ENCODE assay signal across 8 cellular contexts in the genomic region with DNA sequence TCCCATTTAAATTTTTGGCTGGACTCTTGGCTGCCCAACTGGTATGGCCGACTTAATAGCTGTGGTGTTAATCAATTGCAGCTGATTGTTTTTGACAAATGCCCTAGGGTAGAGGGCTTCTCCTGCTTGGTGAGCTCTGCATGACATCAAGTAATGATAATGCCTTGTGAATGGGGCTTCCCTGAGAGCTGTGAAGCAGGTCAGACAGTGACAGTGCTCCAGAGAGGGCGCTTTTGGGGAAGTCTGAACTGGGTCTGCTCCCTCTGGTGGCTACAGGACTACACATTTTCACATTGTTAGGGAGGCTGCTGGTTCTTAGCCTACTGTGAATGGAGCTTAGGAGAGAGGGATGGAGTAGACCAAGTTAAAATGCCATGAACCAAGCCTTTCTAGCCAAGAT.
A peak's percentile ranks its signal among the peaks of the same experiment; 100 is the strongest.
DNase-seq lines count a peak whose midpoint lies in the region; ATAC-seq and TF ChIP-seq lines count a peak whose summit lies in the region.

No MANE protein-coding gene starts in this region.

- ATAC-seq in HG02840 (IDR thresholded peaks at IDR 0.05; ENCODE audit: low FRiP score, unreplicated experiment), result no peak

- peaks cover 5% of the 10 kb centered on the region for H3K9me3 Mint-ChIP-seq in activated CD4-positive, alpha-beta memory T cell treated with anti-CD3 and anti-CD28 coated beads, Interleukin-2, amount 10 ng/mL, durations not matched to agents 7 days and 5 days

- no peaks in the 10 kb centered on the region for H3K36me3 Mint-ChIP-seq in activated CD4-positive, alpha-beta memory T cell treated with anti-CD3 and anti-CD28 coated beads, Interleukin-2, amount 10 ng/mL, durations not matched to agents 7 days and 5 days (ENCODE audit: low read depth)

- CTCF ChIA-PET in activated CD4-positive, alpha-beta memory T cell treated with anti-CD3 and anti-CD28 coated beads, Interleukin-2, amount 10 ng/mL, durations not matched to agents 7 days and 5 days (lab: Charles Lee), result interaction anchor here (0.8 to 1.2 kb wide), 3 partner anchors 11 to 513 kb away, joined by 3 to 4 read pairs (median 3); no protein-coding TSS in a partner anchor

- no peak overlapping the region for H3K4me3 Mint-ChIP-seq in activated CD4-positive, alpha-beta memory T cell treated with anti-CD3 and anti-CD28 coated beads, Interleukin-2, amount 10 ng/mL, durations not matched to agents 7 days and 5 days

- no peak overlapping the region for H3K4me3 ChIP-seq in DOHH2 (ENCODE audit: low read length)
- no peak overlapping the region for H3K4me3 ChIP-seq in HL-60 (replicated peaks; ENCODE audit: insufficient read depth, low read length)
- no peak overlapping the region for H3K4me3 ChIP-seq in kidney epithelial cell (ENCODE audit: low read depth, low read length)
- no peak overlapping the region for H3K4me3 ChIP-seq in spleen

- H3K9me2 ChIP-seq in DOHH2 (replicated peaks; ENCODE audit: control insufficient read depth, low read length), result no peaks in the 10 kb centered on the region

- no peak for TF ChIP-seq POLR2A in spleen (IDR thresholded peaks at IDR 0.05)

- no peak overlapping the region for H3K27ac Mint-ChIP-seq in activated CD4-positive, alpha-beta memory T cell treated with anti-CD3 and anti-CD28 coated beads, Interleukin-2, amount 10 ng/mL, durations not matched to agents 7 days and 5 days

- TF ChIP-seq CTCF in DOHH2 (IDR thresholded peaks at IDR 0.05; ENCODE audit: low read depth, low read length, poor library complexity, severe bottlenecking) (peak; percentile 73), HL-60 (IDR thresholded peaks at IDR 0.05; ENCODE audit: insufficient read depth, low read length) (peak; percentile 15), kidney epithelial cell (IDR thresholded peaks at IDR 0.05; ENCODE audit: insufficient read depth, low read length, poor library complexity, severe bottlenecking) (peak; percentile 24), spleen (IDR thresholded peaks at IDR 0.05 in 8 of 11, conservative IDR thresholded peaks at IDR 0.05 in 3 of 11) (no peak)

- no peaks in the 10 kb centered on the region for H3K36me3 ChIP-seq in DOHH2 (ENCODE audit: control insufficient read depth, low read length)
- no peaks in the 10 kb centered on the region for H3K36me3 ChIP-seq in kidney epithelial cell (ENCODE audit: control insufficient read depth, insufficient read depth, low read length)
- no peaks in the 10 kb centered on the region for H3K36me3 ChIP-seq in spleen

- peak in 1 of 2 experiments; percentile 25 for DNase-seq in HL-60 (ENCODE audit: low read depth in 1 of 2, low spot score in 1 of 2)
- peak; percentile 7 for DNase-seq in UCSD-AML1 (lab: John Stamatoyannopoulos, UW; ENCODE audit: unreplicated experiment)
- DNase-seq in kidney epithelial cell (ENCODE audit: low read depth), result no peak
- no peak for DNase-seq in spleen
- DNase-seq in NCI-H2029 treated with DMSO at 0.1 percent for 48 hours (lab: John Stamatoyannopoulos, UW), result no peak
- DNase-seq in activated CD4-positive, alpha-beta memory T cell treated with anti-CD3 and anti-CD28 coated beads, Interleukin-2, amount 10 ng/mL, durations not matched to agents 7 days and 5 days, result no peak

- H3K27me3 Mint-ChIP-seq in activated CD4-positive, alpha-beta memory T cell treated with anti-CD3 and anti-CD28 coated beads, Interleukin-2, amount 10 ng/mL, durations not matched to agents 7 days and 5 days, result peaks cover 23% of the 10 kb centered on the region

- H3K27ac ChIP-seq in DOHH2 (ENCODE audit: low read depth, low read length) (no peak overlapping the region), HL-60 (replicated peaks) (no peak overlapping the region), spleen (no peak overlapping the region)

- no peaks in the 10 kb centered on the region for H3F3A ChIP-seq in DOHH2 (ENCODE audit: control insufficient read depth, insufficient read depth)

- POLR2A ChIA-PET in activated CD4-positive, alpha-beta memory T cell treated with anti-CD3 and anti-CD28 coated beads, Interleukin-2, amount 10 ng/mL, durations not matched to agents 7 days and 5 days (lab: Charles Lee), result no interaction called here

- no peak overlapping the region for H3K4me2 ChIP-seq in DOHH2 (ENCODE audit: low read length)

- H4K20me1 ChIP-seq in DOHH2 (ENCODE audit: control insufficient read depth, insufficient read depth, low read depth, low read length), result no peaks in the 10 kb centered on the region

- H3K9me3 ChIP-seq in DOHH2 (ENCODE audit: control insufficient read depth, insufficient read depth, low read length), result no peaks in the 10 kb centered on the region
- peaks cover 4 to 38% (median 25%) of the 10 kb centered on the region in 8 donors for H3K9me3 ChIP-seq in spleen

- 38 to 78% (median 64%) methylated on average over 1 to 2 of the region's 2 CpGs for WGBS in spleen, 5 donors

- H3K27me3 ChIP-seq in DOHH2 (ENCODE audit: control insufficient read depth, low read length), result no peaks in the 10 kb centered on the region
- peaks cover 2% of the 10 kb centered on the region for H3K27me3 ChIP-seq in HL-60 (ENCODE audit: insufficient read depth, poor library complexity, severe bottlenecking)
- H3K27me3 ChIP-seq in kidney epithelial cell (ENCODE audit: control insufficient read depth, insufficient read depth, low read length), result no peaks in the 10 kb centered on the region
- H3K27me3 ChIP-seq in spleen (replicated peaks in 1 of 7), result no peaks in the 10 kb centered on the region

- intact Hi-C loops in spleen (cut with DNase I; ENCODE audit: low total_unique reads), result no loop called here

- no peaks in the 10 kb centered on the region for H3K4me1 Mint-ChIP-seq in activated CD4-positive, alpha-beta memory T cell treated with anti-CD3 and anti-CD28 coated beads, Interleukin-2, amount 10 ng/mL, durations not matched to agents 7 days and 5 days

- H3K4me1 ChIP-seq in DOHH2 (ENCODE audit: control insufficient read depth, low read length) (no peaks in the 10 kb centered on the region), spleen (peaks cover 0 to 11% (median 5%) of the 10 kb centered on the region in 6 donors)

- no peaks in the 10 kb centered on the region for H3K79me2 ChIP-seq in DOHH2 (ENCODE audit: control insufficient read depth, low read length)

Comparison
In these comparisons a context has a peak if more than half of its experiments do, and no peak if none do; other contexts are left out.
1. CTCF ChIP-seq: peak in DOHH2 (single experiment), HL-60 (single experiment) and kidney epithelial cell (single experiment); none in spleen (0 of 11).